In genomic region chr4:8577046-8577445, GRCh38 we compare ENCODE assay signal across 23 cellular contexts. TPM values are rescaled to one million over a fixed set of nuclear protein-coding genes. Genes with fewer than 3 reads are reported as not detected.
DNase-seq lines count a peak whose midpoint lies in the region; ATAC-seq and TF ChIP-seq lines count a peak whose summit lies in the region.
"Had no signal": no experiment of that assay in that cellular context is flagged by ENCODE, and none has a peak within 500 bp of the region (broad histone marks: within the 10 kb centered on the region; RNA-seq: fewer than 3 reads in every experiment).

No MANE protein-coding gene starts in this region.

- H3K79me1 ChIP-seq in mesendoderm (ENCODE audit: low read length): no peaks in the 10 kb centered on the region

- H4K8ac ChIP-seq in mesendoderm (ENCODE audit: low read depth, low read length): no peak overlapping the region

- TF ChIP-seq CTCF in GM23338 (conservative IDR thresholded peaks at IDR 0.05; ENCODE audit: low read depth in 2 of 2) (no peak), MM.1S (IDR thresholded peaks at IDR 0.05; ENCODE audit: low read length) (no peak)

- H3K9ac ChIP-seq in mesendoderm (ENCODE audit: low read length): no peak overlapping the region
- no peak overlapping the region for H3K9ac ChIP-seq in MM.1S (ENCODE audit: low read length)
- H3K9ac ChIP-seq: GM23248 had no signal

- H3K36me3 ChIP-seq in GM23338 (ENCODE audit: insufficient read depth) (no peaks in the 10 kb centered on the region), H7 (replicated peaks; ENCODE audit: control insufficient read depth, insufficient read depth, low read length) (no peaks in the 10 kb centered on the region), mesendoderm (ENCODE audit: control insufficient read depth, insufficient read depth, low read length) (no peaks in the 10 kb centered on the region), MM.1S (replicated peaks; ENCODE audit: insufficient read depth, low read length) (no peaks in the 10 kb centered on the region)
- H3K36me3 ChIP-seq: BE2C had no signal

- H3K4me1 ChIP-seq in GM23338 (ENCODE audit: insufficient read depth): peaks cover 16% of the 10 kb centered on the region; the same call in 1 of the 2 replicates
- H3K4me1 ChIP-seq in mesendoderm (ENCODE audit: control insufficient read depth, low read depth, low read length): peaks cover 12% of the 10 kb centered on the region
- no peaks in the 10 kb centered on the region for H3K4me1 ChIP-seq in MM.1S (ENCODE audit: low read length)

- peak overlapping the region; percentile 18 for H3K23ac ChIP-seq in mesendoderm (ENCODE audit: low read length)

- H4K20me1 ChIP-seq in GM23338 (replicated peaks; ENCODE audit: insufficient read depth) (no peaks in the 10 kb centered on the region), MM.1S (ENCODE audit: insufficient read depth, low read length) (no peaks in the 10 kb centered on the region)

- H3K27me3 ChIP-seq in GM23338 (ENCODE audit: insufficient read depth) (peaks cover 8% of the 10 kb centered on the region), H7 (ENCODE audit: control insufficient read depth, insufficient read depth, low read length) (peaks cover 10% of the 10 kb centered on the region), mesendoderm (ENCODE audit: insufficient read depth, low read length, poor library complexity) (no peaks in the 10 kb centered on the region), MM.1S (replicated peaks; ENCODE audit: insufficient read depth, low read length) (peaks cover 65% of the 10 kb centered on the region)

- H3K4ac ChIP-seq in mesendoderm (ENCODE audit: low read depth, low read length): no peak overlapping the region

- no peaks in the 10 kb centered on the region for H3K9me3 Mint-ChIP-seq in GM23338
- H3K9me3 Mint-ChIP-seq: CD8-positive, alpha-beta memory T cell; H9 had no signal

- H3K9me3 ChIP-seq in MM.1S (replicated peaks; ENCODE audit: insufficient read depth, low read length): no peaks in the 10 kb centered on the region
- H3K9me3 ChIP-seq: BE2C had no signal

- peak overlapping the region; percentile 40 for H3K56ac ChIP-seq in mesendoderm (ENCODE audit: low read length)

- H3K18ac ChIP-seq in mesendoderm (ENCODE audit: low read length): no peak overlapping the region

- H2BK120ac ChIP-seq in mesendoderm (ENCODE audit: low read depth, low read length): no peak overlapping the region

- H3K27me3 Mint-ChIP-seq in GM23338 (ENCODE audit: insufficient read depth, low read depth, poor library complexity): peaks cover 30% of the 10 kb centered on the region

- H3K27ac Mint-ChIP-seq in GM23338: no peak overlapping the region
- H3K27ac Mint-ChIP-seq: CD4-positive, CD25-positive, alpha-beta regulatory T cell; CD8-positive, alpha-beta memory T cell; H9 had no signal

- H2AFZ ChIP-seq in GM23338 (peak overlapping the region; percentile 43; the same call in 1 of the 2 replicates), MM.1S (ENCODE audit: low read length) (no peak overlapping the region)
- H2AFZ ChIP-seq: GM23248 had no signal

- no CpG with 5 or more reads among the region's 8 CpGs for WGBS in mesendoderm (ENCODE audit: extremely low coverage, insufficient coverage, low lambda C conversion rate)

- H3K27ac ChIP-seq in GM23338 (ENCODE audit: low read depth) (no peak overlapping the region), mesendoderm (ENCODE audit: low read depth, low read length) (no peak overlapping the region), MM.1S (ENCODE audit: low read length) (no peak overlapping the region)
- H3K27ac ChIP-seq: GM23248 had no signal

- H3K79me2 ChIP-seq in GM23338 (replicated peaks; ENCODE audit: insufficient read depth) (no peaks in the 10 kb centered on the region), mesendoderm (ENCODE audit: control insufficient read depth, insufficient read depth, low read length) (no peaks in the 10 kb centered on the region), MM.1S (ENCODE audit: low read length) (no peaks in the 10 kb centered on the region)

- no peak for DNase-seq in GM23338 (ENCODE audit: low spot score)
- peak; percentile 20 for DNase-seq in H7
- no peak for DNase-seq in mesendoderm
- peak; percentile 36 for DNase-seq in posterior vena cava (ENCODE audit: low spot score)
- DNase-seq in SW480 (ENCODE audit: low spot score): no peak
- DNase-seq in MM.1S: no peak
- DNase-seq: ACHN; BE2C; C1 segment of cervical spinal cord; CD4-positive, CD25-positive, alpha-beta regulatory T cell; CD8-positive, alpha-beta memory T cell; COR-L47; DMS 273 treated with DMSO at 0.1 percent for 48 hours; DMS53; DND-41; EL; GM23248; H9 had no signal

- peak overlapping the region; percentile 43 for H2AK5ac ChIP-seq in mesendoderm (ENCODE audit: low read length)

- no peak overlapping the region for H3K4me2 ChIP-seq in GM23338
- H3K4me2 ChIP-seq in mesendoderm (ENCODE audit: low read length): no peak overlapping the region
- H3K4me2 ChIP-seq in MM.1S (ENCODE audit: low read depth, low read length): no peak overlapping the region

- no peak overlapping the region for H3K4me3 ChIP-seq in GM23338
- no peak overlapping the region for H3K4me3 ChIP-seq in H7 (ENCODE audit: insufficient read depth, low read depth, low read length)
- no peak overlapping the region for H3K4me3 ChIP-seq in mesendoderm (ENCODE audit: low read length)
- no peak overlapping the region for H3K4me3 ChIP-seq in MM.1S (ENCODE audit: low read length)
- H3K4me3 ChIP-seq: GM12878, GM23248 had no signal

- peaks cover 34% of the 10 kb centered on the region for H3K4me1 Mint-ChIP-seq in GM23338
- H3K4me1 Mint-ChIP-seq: CD8-positive, alpha-beta memory T cell had no signal

- H3K4me3 Mint-ChIP-seq in GM23338: no peak overlapping the region
- H3K4me3 Mint-ChIP-seq: CD4-positive, CD25-positive, alpha-beta regulatory T cell; CD8-positive, alpha-beta memory T cell; H9 had no signal

- intact Hi-C loops in posterior vena cava (cut with DNase I): no loop called here

- H3F3A ChIP-seq in GM23338 (replicated peaks; ENCODE audit: low read depth) (0 out of 2 replicates have a peak, but pooled peaks cover 2% of the 10 kb centered on the region), MM.1S (ENCODE audit: insufficient read depth, low read length) (no peaks in the 10 kb centered on the region)

- H4K5ac ChIP-seq in mesendoderm (ENCODE audit: low read length): no peak overlapping the region

- ATAC-seq in GM23338 (no peak), HG02981 (IDR thresholded peaks at IDR 0.05; ENCODE audit: unreplicated experiment) (no peak), GM18870 (IDR thresholded peaks at IDR 0.05; ENCODE audit: unreplicated experiment) (no peak)
- ATAC-seq: GM12878 had no signal

- no peaks in the 10 kb centered on the region for H3K9me2 ChIP-seq in GM23338 (ENCODE audit: insufficient read depth)
- no peaks in the 10 kb centered on the region for H3K9me2 ChIP-seq in MM.1S (replicated peaks; ENCODE audit: insufficient read depth, low read length)

- no peak overlapping the region for H2BK15ac ChIP-seq in mesendoderm (replicated peaks; ENCODE audit: low read depth)

- H2BK5ac ChIP-seq in mesendoderm (ENCODE audit: low read length): peak overlapping the region; percentile 43

- no peaks in the 10 kb centered on the region for H3K36me3 Mint-ChIP-seq in GM23338 (ENCODE audit: low read depth)
- H3K36me3 Mint-ChIP-seq: CD4-positive, CD25-positive, alpha-beta regulatory T cell; CD8-positive, alpha-beta memory T cell had no signal

TF ChIP-seq in GM23338, 12 proteins besides CTCF, POLR2A, EP300 and RAD21 (continues in another document):
- TF ChIP-seq REST (IDR thresholded peaks at IDR 0.05; ENCODE audit: unreplicated experiment): no peak
- TF ChIP-seq ZNF114 (CRISPR knock-in tag; IDR thresholded peaks at IDR 0.05): no peak
- no peak for TF ChIP-seq CREB1 (CRISPR knock-in tag; IDR thresholded peaks at IDR 0.05; ENCODE audit: low read depth)

RNA-seq across cellular contexts. Expression of gene GPR78, which starts 3.1 kb away (rescaled TPM):
- 2.6 and 2.7 TPM in 2 replicates for total RNA-seq in GM23338 (2014; rRNA removed; shearing (Covaris generic))
- 0.82 and 0.83 TPM in 2 replicates for polyA plus RNA-seq in GM23338 (2016; fragmentation: Nextera tagmentation; extraction: Ambion mirVana)
- 1.5 and 1.7 TPM in 2 replicates for total RNA-seq in H7 (2014; rRNA removed; shearing (Covaris generic))
- polyA plus RNA-seq in mesendoderm (2013, experiment 1 of 2): 1.5 TPM
- 1.4 TPM for polyA plus RNA-seq in mesendoderm (2013, experiment 2 of 2)
- total RNA-seq in posterior vena cava: under 1 TPM; 0.09 to 0.10 TPM
- total RNA-seq: CD4-positive, CD25-positive, alpha-beta regulatory T cell; CD8-positive, alpha-beta memory T cell; G401; GM12878; GM23248; HT-29 had no signal
- polyA plus RNA-seq: CD4-positive, CD25-positive, alpha-beta regulatory T cell; CD8-positive, alpha-beta memory T cell had no signal

RNA-seq across cellular contexts. Expression of gene CPZ, which starts 15.5 kb away (rescaled TPM):
- total RNA-seq in GM23338 (2014; rRNA removed; shearing (Covaris generic)): 37.3 and 43.1 TPM in 2 replicates
- 24.6 and 29.9 TPM in 2 replicates for polyA plus RNA-seq in GM23338 (2016; fragmentation: Nextera tagmentation; extraction: Ambion mirVana)
- total RNA-seq in H7 (2014; rRNA removed; shearing (Covaris generic)): 25.3 and 29.7 TPM in 2 replicates
- polyA plus RNA-seq in mesendoderm (2013, experiment 1 of 2): 20.5 TPM
- polyA plus RNA-seq in mesendoderm (2013, experiment 2 of 2): 19.9 TPM
- 10 to 100 TPM in 1 of 2 donors, 1 to 10 TPM in 1; 5.3 to 15.6 TPM for total RNA-seq in posterior vena cava
- total RNA-seq: CD4-positive, CD25-positive, alpha-beta regulatory T cell; CD8-positive, alpha-beta memory T cell; G401; GM12878; HT-29 had no signal
- polyA plus RNA-seq: CD4-positive, CD25-positive, alpha-beta regulatory T cell; CD8-positive, alpha-beta memory T cell; GM12878 had no signal

Comparison
In these comparisons a context has a peak if more than half of its experiments do, and no peak if none do; other contexts are left out.
1. DNase-seq: peak in H7 (single experiment) and posterior vena cava (single experiment); none in GM23338 (single experiment), mesendoderm (single experiment), SW480 (single experiment) and MM.1S (single experiment).